In the genomic region with DNA sequence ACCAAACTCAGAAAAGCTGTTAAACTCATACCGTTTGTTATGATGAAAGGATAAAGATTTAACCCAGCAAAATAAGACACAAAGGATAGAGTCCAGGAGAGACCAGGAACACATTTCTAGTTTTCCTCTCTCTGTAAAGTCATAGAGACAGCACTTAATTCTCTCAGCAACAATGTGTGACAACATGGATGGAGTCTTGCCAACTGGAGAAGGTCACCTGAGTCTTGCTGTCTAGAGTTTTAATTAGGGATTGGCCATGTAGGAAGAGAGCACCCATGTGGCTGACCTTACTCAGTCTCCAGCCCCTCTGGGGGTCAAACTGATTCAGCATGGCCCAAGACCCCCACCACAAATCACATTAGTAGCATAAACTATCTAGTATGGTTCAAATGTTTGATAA, we compare ENCODE assay signal across 20 cellular contexts.
"Had no signal": no experiment of that assay in that cellular context is flagged by ENCODE, and none has a peak within 500 bp of the region (broad histone marks: within the 10 kb centered on the region; RNA-seq: fewer than 3 reads in every experiment).

No MANE protein-coding gene starts in this region.

- DNase-seq: activated CD4-positive, alpha-beta T cell treated with anti-CD3 and anti-CD28 coated beads, Interleukin-2, amount 10 ng/mL, durations not matched to agents 7 days and 5 days; activated CD4-positive, CD25-positive, alpha-beta regulatory T cell; activated CD8-positive, alpha-beta memory T cell treated with anti-CD3 and anti-CD28 coated beads, Interleukin-2, amount 50 U/mL, for 48 hours; activated gamma-delta T cell treated with Interleukin-2 at 50 U/mL for 16 hours; activated naive CD8-positive, alpha-beta T cell treated with anti-CD3 and anti-CD28 coated beads, Interleukin-2, amount 10 ng/mL, durations not matched to agents 7 days and 5 days; activated T-cell treated with anti-CD3 and anti-CD28 coated beads, Interleukin-2, amount 50 U/mL, for 72 hours; aorta; dermis blood vessel endothelial cell; gastrocnemius medialis; mesenchymal stem cell; retina; stimulated activated CD4-positive, alpha-beta T cell treated with anti-CD3 and anti-CD28 coated beads, Interleukin-4, amount 100 ng/mL, for 4 hours; stimulated activated CD8-positive, alpha-beta memory T cell treated with anti-CD3 and anti-CD28 coated beads, Interleukin-4, amount 100 ng/mL, for 48 hours; stimulated activated naive CD8-positive, alpha-beta T cell treated with anti-CD3 and anti-CD28 coated beads, Interleukin-15, Interleukin-2, amounts not matched to agents 100 U/mL and 50 U/mL, for 24 hours; upper lobe of right lung had no signal

- H3K79me2 ChIP-seq: parathyroid adenoma had no signal

- H3K4me3 ChIP-seq: breast epithelium, gastrocnemius medialis, skin epidermis, suprapubic skin, upper lobe of right lung had no signal

- H3K4me1 ChIP-seq: breast epithelium, parathyroid adenoma, upper lobe of right lung had no signal

- H2AFZ ChIP-seq: parathyroid adenoma had no signal

- H3K9ac ChIP-seq: parathyroid adenoma had no signal

- H3K27me3 ChIP-seq: breast epithelium, gastrocnemius medialis, suprapubic skin, upper lobe of right lung had no signal

- H3K36me3 Mint-ChIP-seq: activated naive CD8-positive, alpha-beta T cell treated with anti-CD3 and anti-CD28 coated beads, Interleukin-2, amount 10 ng/mL, durations not matched to agents 7 days and 5 days had no signal

- H3K4me3 Mint-ChIP-seq: activated CD4-positive, alpha-beta T cell treated with anti-CD3 and anti-CD28 coated beads, Interleukin-2, amount 10 ng/mL, durations not matched to agents 7 days and 5 days; activated naive CD8-positive, alpha-beta T cell treated with anti-CD3 and anti-CD28 coated beads, Interleukin-2, amount 10 ng/mL, durations not matched to agents 7 days and 5 days; activated T-cell treated with anti-CD3 and anti-CD28 coated beads, Interleukin-2, amount 50 U/mL, for 72 hours had no signal

- H3K27ac Mint-ChIP-seq: activated CD4-positive, alpha-beta T cell treated with anti-CD3 and anti-CD28 coated beads, Interleukin-2, amount 10 ng/mL, durations not matched to agents 7 days and 5 days; activated naive CD8-positive, alpha-beta T cell treated with anti-CD3 and anti-CD28 coated beads, Interleukin-2, amount 10 ng/mL, durations not matched to agents 7 days and 5 days; activated T-cell treated with anti-CD3 and anti-CD28 coated beads, Interleukin-2, amount 50 U/mL, for 72 hours had no signal

- H3K27ac ChIP-seq: breast epithelium, epithelial cell of prostate, gastrocnemius medialis, parathyroid adenoma, skin epidermis, suprapubic skin, upper lobe of right lung had no signal

- H3K36me3 ChIP-seq: breast epithelium, gastrocnemius medialis, suprapubic skin, upper lobe of right lung had no signal

- H3K27me3 Mint-ChIP-seq: activated CD4-positive, alpha-beta T cell treated with anti-CD3 and anti-CD28 coated beads, Interleukin-2, amount 10 ng/mL, durations not matched to agents 7 days and 5 days; activated naive CD8-positive, alpha-beta T cell treated with anti-CD3 and anti-CD28 coated beads, Interleukin-2, amount 10 ng/mL, durations not matched to agents 7 days and 5 days had no signal

- H3K9me3 ChIP-seq: breast epithelium, gastrocnemius medialis, suprapubic skin, upper lobe of right lung had no signal

- H3K9me3 Mint-ChIP-seq: activated naive CD8-positive, alpha-beta T cell treated with anti-CD3 and anti-CD28 coated beads, Interleukin-2, amount 10 ng/mL, durations not matched to agents 7 days and 5 days had no signal
